In the genomic region with DNA sequence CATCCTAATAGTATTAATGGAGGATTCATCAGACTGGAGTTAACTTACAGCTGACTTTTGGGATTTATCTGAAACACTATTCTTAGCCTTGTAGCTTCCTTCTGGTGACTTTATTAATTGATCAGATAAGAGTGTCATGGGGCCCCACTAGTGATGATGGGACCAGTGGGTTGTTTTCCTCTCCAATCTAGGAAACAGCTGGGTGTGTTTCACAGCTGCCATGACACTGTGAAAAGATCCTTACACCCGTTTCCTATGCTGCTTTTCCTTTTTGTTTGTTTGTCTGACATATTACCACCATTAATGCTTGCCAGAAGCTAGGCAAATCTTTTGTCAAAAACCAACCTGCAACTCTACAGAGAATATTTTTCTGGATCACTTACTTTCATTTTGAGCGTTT, we compare ENCODE assay signal across 20 cellular contexts.
DNase-seq lines count a peak whose midpoint lies in the region; ATAC-seq, FAIRE-seq and TF ChIP-seq lines count a peak whose summit lies in the region.
"Had no signal": no experiment of that assay in that cellular context is flagged by ENCODE, and none has a peak within 500 bp of the region (broad histone marks: within the 10 kb centered on the region; RNA-seq: fewer than 3 reads in every experiment).

No MANE protein-coding gene starts in this region.

- no peaks in the 10 kb centered on the region for H3K9me3 ChIP-seq in naive thymus-derived CD4-positive, alpha-beta T cell (ENCODE audit: control insufficient read depth in 2 of 3, low read length in 3 of 3)
- H3K9me3 ChIP-seq: transverse colon had no signal

- no peak for TF ChIP-seq CTCF in astrocyte of the cerebellum (IDR thresholded peaks at IDR 0.05; ENCODE audit: low read depth, low read length, missing control alignments)

- H3K27me3 Mint-ChIP-seq in activated CD4-positive, alpha-beta T cell treated with anti-CD3 and anti-CD28 coated beads, Interleukin-2, amount 10 ng/mL, durations not matched to agents 24 days and 14 days: peaks cover 7% of the 10 kb centered on the region
- H3K27me3 Mint-ChIP-seq in IgD-negative memory B cell: peaks cover 25% of the 10 kb centered on the region
- peaks cover 0 to 35% (median 12%) of the 10 kb centered on the region in 5 donors for H3K27me3 Mint-ChIP-seq in naive thymus-derived CD4-positive, alpha-beta T cell

- CTCF ChIA-PET in naive thymus-derived CD4-positive, alpha-beta T cell (lab: Charles Lee): no interaction called here

- in situ Hi-C loops in astrocyte of the cerebellum (cut with HindIII; ENCODE audit: low sequenced_read_pairs): no loop called here

- intact Hi-C loops in activated CD4-positive, alpha-beta T cell treated with anti-CD3 and anti-CD28 coated beads, Interleukin-2, amount 10 ng/mL, durations not matched to agents 24 days and 14 days (cut with micrococcal nuclease): no loop called here
- intact Hi-C loops in naive thymus-derived CD4-positive, alpha-beta T cell (cut with micrococcal nuclease): loop anchor here in 1 of 2 donors (1.0 to 10.0 kb wide), 2 partner anchors 62 to 108 kb away; no protein-coding TSS in a partner anchor

- H3K4me1 ChIP-seq in naive thymus-derived CD4-positive, alpha-beta T cell (ENCODE audit: control insufficient read depth in 2 of 2, insufficient read depth in 2 of 2, low read length in 2 of 2): no peaks in the 10 kb centered on the region
- H3K4me1 ChIP-seq: transverse colon had no signal

- no peaks in the 10 kb centered on the region for H3K36me3 ChIP-seq in naive thymus-derived CD4-positive, alpha-beta T cell (ENCODE audit: control insufficient read depth in 2 of 3, insufficient read depth in 3 of 3, low read length in 3 of 3)
- H3K36me3 ChIP-seq: cardiac muscle cell, transverse colon had no signal

- no peaks in the 10 kb centered on the region for H3K9me3 Mint-ChIP-seq in activated CD4-positive, alpha-beta T cell treated with anti-CD3 and anti-CD28 coated beads, Interleukin-2, amount 10 ng/mL, durations not matched to agents 24 days and 14 days
- peaks cover 0 to 3% (median 0%) of the 10 kb centered on the region in 3 donors for H3K9me3 Mint-ChIP-seq in IgD-negative memory B cell
- peaks cover 0 to 8% (median 0%) of the 10 kb centered on the region in 11 donors for H3K9me3 Mint-ChIP-seq in naive thymus-derived CD4-positive, alpha-beta T cell

- H3K4me3 Mint-ChIP-seq in activated CD4-positive, alpha-beta T cell treated with anti-CD3 and anti-CD28 coated beads, Interleukin-2, amount 10 ng/mL, durations not matched to agents 24 days and 14 days: peak overlapping the region; percentile 61
- peak overlapping the region in 3 of 4 donors; percentile 14 to 61 (median 58) for H3K4me3 Mint-ChIP-seq in IgD-negative memory B cell
- H3K4me3 Mint-ChIP-seq in naive thymus-derived CD4-positive, alpha-beta T cell: peak overlapping the region; percentile 67 to 89 (median 78)

- POLR2A ChIA-PET in naive thymus-derived CD4-positive, alpha-beta T cell (lab: Charles Lee): interaction anchor here (1.9 kb wide), 1 partner anchor 62 kb away, joined by 12 read pairs; no protein-coding TSS in a partner anchor

- H3K4me3 ChIP-seq in astrocyte of the cerebellum (ENCODE audit: low read depth, low read length): peak overlapping the region; percentile 7
- peak overlapping the region; percentile 34 for H3K4me3 ChIP-seq in naive thymus-derived CD4-positive, alpha-beta T cell (ENCODE audit: low read length)
- H3K4me3 ChIP-seq: cardiac muscle cell, GM12878, transverse colon had no signal

- FAIRE-seq in urothelium cell line (lab: Jason Lieb, UNC): no peak
- FAIRE-seq: A204.1, GM12878, H1 had no signal

- DNase-seq in activated CD4-positive, alpha-beta T cell treated with anti-CD3 and anti-CD28 coated beads, Interleukin-2, amount 10 ng/mL, durations not matched to agents 24 days and 14 days: no peak
- DNase-seq in activated CD4-positive, alpha-beta T cell treated with anti-CD3 and anti-CD28 coated beads for 1 hour: no peak
- DNase-seq in astrocyte of the cerebellum (ENCODE audit: low read depth): no peak
- DNase-seq in naive thymus-derived CD4-positive, alpha-beta T cell: no peak
- DNase-seq in NCI-H526 treated with DMSO at 0.1 percent for 48 hours (lab: John Stamatoyannopoulos, UW): no peak
- no peak for DNase-seq in EL
- no peak for DNase-seq in urothelium cell line (ENCODE audit: low spot score)
- DNase-seq: COR-L47; NCI-H146; occipital lobe; SHP77 treated with DMSO at 0.1 percent for 48 hours; stimulated activated CD4-positive, alpha-beta T cell treated with anti-CD3 and anti-CD28 coated beads, Interleukin-2, amount 100 ng/mL, for 48 hours; stimulated activated CD8-positive, alpha-beta memory T cell treated with anti-CD3 and anti-CD28 coated beads, Interleukin-4, amount 100 ng/mL, for 48 hours; transverse colon had no signal

- H3K27ac Mint-ChIP-seq in activated CD4-positive, alpha-beta T cell treated with anti-CD3 and anti-CD28 coated beads, Interleukin-2, amount 10 ng/mL, durations not matched to agents 24 days and 14 days: no peak overlapping the region
- H3K27ac Mint-ChIP-seq in IgD-negative memory B cell: no peak overlapping the region
- no peak overlapping the region for H3K27ac Mint-ChIP-seq in naive thymus-derived CD4-positive, alpha-beta T cell

- H3K27ac ChIP-seq in naive thymus-derived CD4-positive, alpha-beta T cell (ENCODE audit: low read depth, low read length): no peak overlapping the region
- H3K27ac ChIP-seq: cardiac muscle cell, transverse colon had no signal

- no peaks in the 10 kb centered on the region for H3K36me3 Mint-ChIP-seq in activated CD4-positive, alpha-beta T cell treated with anti-CD3 and anti-CD28 coated beads, Interleukin-2, amount 10 ng/mL, durations not matched to agents 24 days and 14 days (ENCODE audit: low read depth)
- no peaks in the 10 kb centered on the region for H3K36me3 Mint-ChIP-seq in IgD-negative memory B cell
- H3K36me3 Mint-ChIP-seq in naive thymus-derived CD4-positive, alpha-beta T cell: no peaks in the 10 kb centered on the region

- H3K27me3 ChIP-seq in naive thymus-derived CD4-positive, alpha-beta T cell (ENCODE audit: control insufficient read depth in 2 of 2, insufficient read depth in 2 of 2, low read length in 2 of 2): no peaks in the 10 kb centered on the region
- H3K27me3 ChIP-seq: cardiac muscle cell, transverse colon had no signal

- ATAC-seq in naive thymus-derived CD4-positive, alpha-beta T cell: no peak
- ATAC-seq: GM12878, sciatic nerve had no signal

- H3K4me1 Mint-ChIP-seq in activated CD4-positive, alpha-beta T cell treated with anti-CD3 and anti-CD28 coated beads, Interleukin-2, amount 10 ng/mL, durations not matched to agents 24 days and 14 days: peaks cover 9% of the 10 kb centered on the region
- H3K4me1 Mint-ChIP-seq in IgD-negative memory B cell: peaks cover 0 to 7% (median 4%) of the 10 kb centered on the region in 3 donors
- peaks cover 9 to 13% (median 12%) of the 10 kb centered on the region in 7 donors for H3K4me1 Mint-ChIP-seq in naive thymus-derived CD4-positive, alpha-beta T cell
